2 cellular contexts compared by ENCODE assay signal in the genomic region with DNA sequence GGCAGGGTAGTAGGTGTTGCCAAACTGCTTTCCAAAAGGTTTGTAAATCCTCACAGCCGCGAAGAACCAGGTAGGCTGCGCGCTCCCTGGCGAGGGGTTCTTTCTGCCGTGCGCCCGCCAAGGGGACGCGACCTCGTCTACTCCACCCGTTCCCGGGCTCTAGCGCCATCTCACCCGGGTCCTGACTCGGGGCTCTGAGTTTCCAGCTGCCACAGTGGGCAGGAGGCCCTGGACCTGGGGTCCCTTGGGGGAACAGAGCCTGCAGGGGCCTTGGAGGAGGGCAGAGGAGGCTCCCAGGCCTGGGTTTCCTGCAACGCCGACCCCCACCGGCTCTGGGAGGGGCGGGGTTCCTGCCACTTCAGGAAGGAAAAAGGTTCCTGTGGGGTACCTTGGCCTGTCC.
TF ChIP-seq lines count a peak whose summit lies in the region.

No MANE protein-coding gene starts in this region.

TF ChIP-seq in SK-N-SH, 30 proteins besides CTCF, POLR2A, EP300 and RAD21 (continued from another document):
- TF ChIP-seq, protein P1, sequence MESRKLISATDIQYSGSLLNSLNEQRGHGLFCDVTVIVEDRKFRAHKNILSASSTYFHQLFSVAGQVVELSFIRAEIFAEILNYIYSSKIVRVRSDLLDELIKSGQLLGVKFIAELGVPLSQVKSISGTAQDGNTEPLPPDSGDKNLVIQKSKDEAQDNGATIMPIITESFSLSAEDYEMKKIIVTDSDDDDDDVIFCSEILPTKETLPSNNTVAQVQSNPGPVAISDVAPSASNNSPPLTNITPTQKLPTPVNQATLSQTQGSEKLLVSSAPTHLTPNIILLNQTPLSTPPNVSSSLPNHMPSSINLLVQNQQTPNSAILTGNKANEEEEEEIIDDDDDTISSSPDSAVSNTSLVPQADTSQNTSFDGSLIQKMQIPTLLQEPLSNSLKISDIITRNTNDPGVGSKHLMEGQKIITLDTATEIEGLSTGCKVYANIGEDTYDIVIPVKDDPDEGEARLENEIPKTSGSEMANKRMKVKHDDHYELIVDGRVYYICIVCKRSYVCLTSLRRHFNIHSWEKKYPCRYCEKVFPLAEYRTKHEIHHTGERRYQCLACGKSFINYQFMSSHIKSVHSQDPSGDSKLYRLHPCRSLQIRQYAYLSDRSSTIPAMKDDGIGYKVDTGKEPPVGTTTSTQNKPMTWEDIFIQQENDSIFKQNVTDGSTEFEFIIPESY (IDR thresholded peaks at IDR 0.05; ENCODE audit: borderline replicate concordance, low read depth): no peak
- TF ChIP-seq, protein P2, sequence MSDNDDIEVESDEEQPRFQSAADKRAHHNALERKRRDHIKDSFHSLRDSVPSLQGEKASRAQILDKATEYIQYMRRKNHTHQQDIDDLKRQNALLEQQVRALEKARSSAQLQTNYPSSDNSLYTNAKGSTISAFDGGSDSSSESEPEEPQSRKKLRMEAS (IDR thresholded peaks at IDR 0.05; ENCODE audit: low read depth): no peak
- TF ChIP-seq FOSL2 (IDR thresholded peaks at IDR 0.05; ENCODE audit: borderline replicate concordance, low read depth): no peak
- TF ChIP-seq NFIC (IDR thresholded peaks at IDR 0.05; ENCODE audit: borderline replicate concordance): no peak
- TF ChIP-seq SIN3A (IDR thresholded peaks at IDR 0.05; ENCODE audit: borderline replicate concordance, low read depth, low read length): no peak
- TF ChIP-seq, protein P3, sequence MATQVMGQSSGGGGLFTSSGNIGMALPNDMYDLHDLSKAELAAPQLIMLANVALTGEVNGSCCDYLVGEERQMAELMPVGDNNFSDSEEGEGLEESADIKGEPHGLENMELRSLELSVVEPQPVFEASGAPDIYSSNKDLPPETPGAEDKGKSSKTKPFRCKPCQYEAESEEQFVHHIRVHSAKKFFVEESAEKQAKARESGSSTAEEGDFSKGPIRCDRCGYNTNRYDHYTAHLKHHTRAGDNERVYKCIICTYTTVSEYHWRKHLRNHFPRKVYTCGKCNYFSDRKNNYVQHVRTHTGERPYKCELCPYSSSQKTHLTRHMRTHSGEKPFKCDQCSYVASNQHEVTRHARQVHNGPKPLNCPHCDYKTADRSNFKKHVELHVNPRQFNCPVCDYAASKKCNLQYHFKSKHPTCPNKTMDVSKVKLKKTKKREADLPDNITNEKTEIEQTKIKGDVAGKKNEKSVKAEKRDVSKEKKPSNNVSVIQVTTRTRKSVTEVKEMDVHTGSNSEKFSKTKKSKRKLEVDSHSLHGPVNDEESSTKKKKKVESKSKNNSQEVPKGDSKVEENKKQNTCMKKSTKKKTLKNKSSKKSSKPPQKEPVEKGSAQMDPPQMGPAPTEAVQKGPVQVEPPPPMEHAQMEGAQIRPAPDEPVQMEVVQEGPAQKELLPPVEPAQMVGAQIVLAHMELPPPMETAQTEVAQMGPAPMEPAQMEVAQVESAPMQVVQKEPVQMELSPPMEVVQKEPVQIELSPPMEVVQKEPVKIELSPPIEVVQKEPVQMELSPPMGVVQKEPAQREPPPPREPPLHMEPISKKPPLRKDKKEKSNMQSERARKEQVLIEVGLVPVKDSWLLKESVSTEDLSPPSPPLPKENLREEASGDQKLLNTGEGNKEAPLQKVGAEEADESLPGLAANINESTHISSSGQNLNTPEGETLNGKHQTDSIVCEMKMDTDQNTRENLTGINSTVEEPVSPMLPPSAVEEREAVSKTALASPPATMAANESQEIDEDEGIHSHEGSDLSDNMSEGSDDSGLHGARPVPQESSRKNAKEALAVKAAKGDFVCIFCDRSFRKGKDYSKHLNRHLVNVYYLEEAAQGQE (IDR thresholded peaks at IDR 0.05; ENCODE audit: low read depth, low read length): no peak
- no peak for TF ChIP-seq JUND (IDR thresholded peaks at IDR 0.05)
- TF ChIP-seq, protein P4, sequence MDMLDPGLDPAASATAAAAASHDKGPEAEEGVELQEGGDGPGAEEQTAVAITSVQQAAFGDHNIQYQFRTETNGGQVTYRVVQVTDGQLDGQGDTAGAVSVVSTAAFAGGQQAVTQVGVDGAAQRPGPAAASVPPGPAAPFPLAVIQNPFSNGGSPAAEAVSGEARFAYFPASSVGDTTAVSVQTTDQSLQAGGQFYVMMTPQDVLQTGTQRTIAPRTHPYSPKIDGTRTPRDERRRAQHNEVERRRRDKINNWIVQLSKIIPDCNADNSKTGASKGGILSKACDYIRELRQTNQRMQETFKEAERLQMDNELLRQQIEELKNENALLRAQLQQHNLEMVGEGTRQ (IDR thresholded peaks at IDR 0.05; ENCODE audit: borderline replicate concordance, low read depth, low read length): no peak
- no peak for TF ChIP-seq GATA2 (CRISPR knock-in tag; IDR thresholded peaks at IDR 0.05)
- TF ChIP-seq YY1 (IDR thresholded peaks at IDR 0.05; ENCODE audit: low read depth): no peak
- TF ChIP-seq RCOR1 (IDR thresholded peaks at IDR 0.05; ENCODE audit: low read length): no peak
- TF ChIP-seq, protein P5, sequence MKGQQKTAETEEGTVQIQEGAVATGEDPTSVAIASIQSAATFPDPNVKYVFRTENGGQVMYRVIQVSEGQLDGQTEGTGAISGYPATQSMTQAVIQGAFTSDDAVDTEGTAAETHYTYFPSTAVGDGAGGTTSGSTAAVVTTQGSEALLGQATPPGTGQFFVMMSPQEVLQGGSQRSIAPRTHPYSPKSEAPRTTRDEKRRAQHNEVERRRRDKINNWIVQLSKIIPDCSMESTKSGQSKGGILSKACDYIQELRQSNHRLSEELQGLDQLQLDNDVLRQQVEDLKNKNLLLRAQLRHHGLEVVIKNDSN (IDR thresholded peaks at IDR 0.05; ENCODE audit: borderline replicate concordance, low read depth): no peak
- no peak for TF ChIP-seq SMC3 (IDR thresholded peaks at IDR 0.05; ENCODE audit: low read depth, low read length)
- no peak for TF ChIP-seq TEAD4 (IDR thresholded peaks at IDR 0.05; ENCODE audit: borderline replicate concordance, insufficient read depth)
- TF ChIP-seq ELF1 (IDR thresholded peaks at IDR 0.05): no peak
- TF ChIP-seq RFX5 (IDR thresholded peaks at IDR 0.05; ENCODE audit: low read length): no peak

TF ChIP-seq in SK-N-SH treated with all-trans-retinoic acid at 6 μM for 48 hours, 23 proteins besides CTCF, POLR2A, EP300 and RAD21 (continued from another document):
- TF ChIP-seq SNAI2 (CRISPR knock-in tag; IDR thresholded peaks at IDR 0.05): no peak
